Comparison of ENCODE assay signal across 26 cellular contexts in genomic region chr5:9013147-9013546, GRCh38.
"Had no signal": no experiment of that assay in that cellular context is flagged by ENCODE, and none has a peak within 500 bp of the region (broad histone marks: within the 10 kb centered on the region; RNA-seq: fewer than 3 reads in every experiment).

No MANE protein-coding gene starts in this region.

- H3K4me3 ChIP-seq: coronary artery, hepatocyte, left lung, lung, ovary, prostate gland, stomach, suprapubic skin, transverse colon had no signal

- H3K36me3 ChIP-seq: left lung, ovary, prostate gland, stomach, suprapubic skin, transverse colon had no signal

- H3K4me3 Mint-ChIP-seq: activated B cell treated with CpG ODN at 0.5 μM for 24 hours; activated CD4-positive, alpha-beta memory T cell treated with anti-CD3 and anti-CD28 coated beads for 36 hours; activated naive CD8-positive, alpha-beta T cell treated with anti-CD3 and anti-CD28 coated beads, Interleukin-2, amount 50 U/mL, for 24 hours; endodermal cell; immature natural killer cell; mesothelial cell of epicardium; natural killer cell treated with Interleukin-12 subunit alpha and Interleukin-12 subunit beta and Interleukin-15 and Interleukin-18, amount 100 ng/mL, for 72 hours; stimulated activated memory B cell treated with anti-CD40 and anti-IgM and Interleukin-4, amounts not matched to agents 10 μg/mL and 1 μg/mL and 100 μg/mL, for 72 hours; T-helper 1 cell treated with Interleukin-12 subunit alpha and Interleukin-12 subunit beta and Interleukin-4 antibody, amounts not matched to agents 30 μg/mL and 1 μg/mL, for 36 hours had no signal

- H3K27ac Mint-ChIP-seq: activated B cell treated with CpG ODN at 0.5 μM for 24 hours; activated CD4-positive, alpha-beta memory T cell treated with anti-CD3 and anti-CD28 coated beads for 36 hours; activated naive CD8-positive, alpha-beta T cell treated with anti-CD3 and anti-CD28 coated beads, Interleukin-2, amount 50 U/mL, for 24 hours; endodermal cell; immature natural killer cell; mesothelial cell of epicardium; natural killer cell treated with Interleukin-12 subunit alpha and Interleukin-12 subunit beta and Interleukin-15 and Interleukin-18, amount 100 ng/mL, for 72 hours; stimulated activated memory B cell treated with anti-CD40 and anti-IgM and Interleukin-4, amounts not matched to agents 10 μg/mL and 1 μg/mL and 100 μg/mL, for 72 hours; T-helper 1 cell treated with Interleukin-12 subunit alpha and Interleukin-12 subunit beta and Interleukin-4 antibody, amounts not matched to agents 30 μg/mL and 1 μg/mL, for 36 hours had no signal

- H2AFZ ChIP-seq: hepatocyte had no signal

- DNase-seq: activated B cell treated with CpG ODN at 0.5 μM for 24 hours; activated CD4-positive, alpha-beta memory T cell treated with anti-CD3 and anti-CD28 coated beads for 36 hours; activated CD4-positive, alpha-beta T cell treated with anti-CD3 and anti-CD28 coated beads for 4 hours; activated naive CD4-positive, alpha-beta T cell treated with anti-CD3 and anti-CD28 coated beads, Interleukin-2, amount 50 U/mL, for 16 hours; activated naive CD8-positive, alpha-beta T cell treated with anti-CD3 and anti-CD28 coated beads, Interleukin-2, amount 50 U/mL, for 24 hours; activated T-cell treated with anti-CD3 and anti-CD28 coated beads, Interleukin-2, amount 50 U/mL, for 48 hours; aorta; endodermal cell; immature natural killer cell; left lung; ovary; small intestine; stimulated activated CD4-positive, alpha-beta T cell treated with anti-CD3 and anti-CD28 coated beads, Interleukin-15, amount 100 ng/mL, for 24 hours; stomach; transverse colon had no signal

- H3K9me3 Mint-ChIP-seq: activated B cell treated with CpG ODN at 0.5 μM for 24 hours had no signal

- H3K27ac ChIP-seq: coronary artery, hepatocyte, left lung, ovary, prostate gland, stomach, suprapubic skin, transverse colon had no signal

- H3K9me3 ChIP-seq: left lung, ovary, prostate gland, stomach, suprapubic skin, transverse colon had no signal

- H3K27me3 Mint-ChIP-seq: activated B cell treated with CpG ODN at 0.5 μM for 24 hours; activated CD4-positive, alpha-beta memory T cell treated with anti-CD3 and anti-CD28 coated beads for 36 hours; activated naive CD8-positive, alpha-beta T cell treated with anti-CD3 and anti-CD28 coated beads, Interleukin-2, amount 50 U/mL, for 24 hours; natural killer cell treated with Interleukin-12 subunit alpha and Interleukin-12 subunit beta and Interleukin-15 and Interleukin-18, amount 100 ng/mL, for 72 hours had no signal

- H3K4me1 ChIP-seq: left lung, prostate gland, stomach, suprapubic skin, transverse colon had no signal

- H3K36me3 Mint-ChIP-seq: activated CD4-positive, alpha-beta memory T cell treated with anti-CD3 and anti-CD28 coated beads for 36 hours; mesothelial cell of epicardium; stimulated activated memory B cell treated with anti-CD40 and anti-IgM and Interleukin-4, amounts not matched to agents 10 μg/mL and 1 μg/mL and 100 μg/mL, for 72 hours had no signal

- H3K4me1 Mint-ChIP-seq: activated B cell treated with CpG ODN at 0.5 μM for 24 hours; activated naive CD8-positive, alpha-beta T cell treated with anti-CD3 and anti-CD28 coated beads, Interleukin-2, amount 50 U/mL, for 24 hours; immature natural killer cell; mesothelial cell of epicardium; stimulated activated memory B cell treated with anti-CD40 and anti-IgM and Interleukin-4, amounts not matched to agents 10 μg/mL and 1 μg/mL and 100 μg/mL, for 72 hours had no signal

- H3K27me3 ChIP-seq: hepatocyte, left lung, ovary, stomach, suprapubic skin, transverse colon had no signal

- ATAC-seq: activated naive CD8-positive, alpha-beta T cell treated with anti-CD3 and anti-CD28 coated beads, Interleukin-2, amount 50 U/mL, for 24 hours; left lung; natural killer cell treated with Interleukin-12 subunit alpha and Interleukin-12 subunit beta and Interleukin-15 and Interleukin-18, amount 100 ng/mL, for 72 hours; stimulated activated memory B cell treated with anti-CD40 and anti-IgM and Interleukin-4, amounts not matched to agents 10 μg/mL and 1 μg/mL and 100 μg/mL, for 72 hours had no signal

- H3K4me2 ChIP-seq: hepatocyte had no signal

- H3K79me2 ChIP-seq: hepatocyte had no signal

- FAIRE-seq: bronchial epithelial cell, small intestine, urothelium cell line had no signal
